14 cellular contexts compared by ENCODE assay signal in genomic region chr20:38119446-38119845, GRCh38. TPM values are rescaled to one million over a fixed set of nuclear protein-coding genes. Genes with fewer than 3 reads are reported as not detected.
"Had no signal": no experiment of that assay in that cellular context is flagged by ENCODE, and none has a peak within 500 bp of the region (broad histone marks: within the 10 kb centered on the region; RNA-seq: fewer than 3 reads in every experiment).

No MANE protein-coding gene starts in this region.

- DNase-seq: activated CD8-positive, alpha-beta memory T cell treated with anti-CD3 and anti-CD28 coated beads, Interleukin-2, amount 50 U/mL, for 4 hours; activated CD8-positive, alpha-beta T cell treated with anti-CD3 and anti-CD28 coated beads for 36 hours; activated naive CD4-positive, alpha-beta T cell treated with anti-CD3 and anti-CD28 coated beads for 36 hours; central memory CD4-positive, alpha-beta T cell; cortex of kidney; effector CD8-positive, alpha-beta T cell; mucosa of descending colon; natural killer cell; nucleus accumbens; stimulated activated CD4-positive, alpha-beta T cell treated with anti-CD3 and anti-CD28 coated beads, Interleukin-4, amount 100 ng/mL, for 24 hours had no signal

- H3K27ac ChIP-seq: vagina had no signal

- H3K4me3 ChIP-seq: mucosa of descending colon, thoracic aorta, vagina had no signal

- H3K27ac Mint-ChIP-seq: activated CD8-positive, alpha-beta T cell treated with anti-CD3 and anti-CD28 coated beads for 36 hours; activated naive CD4-positive, alpha-beta T cell treated with anti-CD3 and anti-CD28 coated beads for 36 hours; natural killer cell; stimulated activated naive CD8-positive, alpha-beta T cell treated with anti-CD3 and anti-CD28 coated beads, Interleukin-15, Interleukin-2, amounts not matched to agents 100 ng/mL and 50 ng/mL, for 24 hours had no signal

- H3K27me3 ChIP-seq: vagina had no signal

- H3K27me3 Mint-ChIP-seq: activated CD8-positive, alpha-beta T cell treated with anti-CD3 and anti-CD28 coated beads for 36 hours; stimulated activated naive CD8-positive, alpha-beta T cell treated with anti-CD3 and anti-CD28 coated beads, Interleukin-15, Interleukin-2, amounts not matched to agents 100 ng/mL and 50 ng/mL, for 24 hours had no signal

- H3K36me3 Mint-ChIP-seq: natural killer cell had no signal

- H3K36me3 ChIP-seq: thoracic aorta, vagina had no signal

- H3K4me1 Mint-ChIP-seq: natural killer cell had no signal

- ATAC-seq: activated CD4-positive, CD25-positive, alpha-beta regulatory T cell treated with anti-CD3 and anti-CD28 coated beads, Interleukin-2, amount 50 U/mL, for 24 hours; activated CD8-positive, alpha-beta T cell treated with anti-CD3 and anti-CD28 coated beads for 36 hours; mucosa of descending colon; natural killer cell had no signal

- H3K9me3 ChIP-seq: mucosa of descending colon, thoracic aorta, vagina had no signal

- H3K4me3 Mint-ChIP-seq: activated CD8-positive, alpha-beta T cell treated with anti-CD3 and anti-CD28 coated beads for 36 hours; activated naive CD4-positive, alpha-beta T cell treated with anti-CD3 and anti-CD28 coated beads for 36 hours; natural killer cell; stimulated activated naive CD8-positive, alpha-beta T cell treated with anti-CD3 and anti-CD28 coated beads, Interleukin-15, Interleukin-2, amounts not matched to agents 100 ng/mL and 50 ng/mL, for 24 hours had no signal

- H3K9me3 Mint-ChIP-seq: activated CD8-positive, alpha-beta T cell treated with anti-CD3 and anti-CD28 coated beads for 36 hours; activated naive CD4-positive, alpha-beta T cell treated with anti-CD3 and anti-CD28 coated beads for 36 hours; natural killer cell; stimulated activated naive CD8-positive, alpha-beta T cell treated with anti-CD3 and anti-CD28 coated beads, Interleukin-15, Interleukin-2, amounts not matched to agents 100 ng/mL and 50 ng/mL, for 24 hours had no signal

RNA-seq across cellular contexts. Expression of gene TGM2, which starts 45.6 kb away (rescaled TPM):
- total RNA-seq: activated CD8-positive, alpha-beta T cell treated with anti-CD3 and anti-CD28 coated beads for 36 hours; activated naive CD4-positive, alpha-beta T cell treated with anti-CD3 and anti-CD28 coated beads for 36 hours had no signal
